27 cellular contexts compared by ENCODE assay signal in genomic region chr2:128086244-128086643, GRCh38. TPM values are rescaled to one million over a fixed set of nuclear protein-coding genes. Genes with fewer than 3 reads are reported as not detected.
A peak's percentile ranks its signal among the peaks of the same experiment; 100 is the strongest.
DNase-seq lines count a peak whose midpoint lies in the region; ATAC-seq, FAIRE-seq and TF ChIP-seq lines count a peak whose summit lies in the region.
"Had no signal": no experiment of that assay in that cellular context is flagged by ENCODE, and none has a peak within 500 bp of the region (broad histone marks: within the 10 kb centered on the region; RNA-seq: fewer than 3 reads in every experiment).

No MANE protein-coding gene starts in this region.

- no peak overlapping the region; the same call in 1 of the 2 replicates for H2AFZ ChIP-seq in K562 (ENCODE audit: low read depth, low read length)
- H2AFZ ChIP-seq in MM.1S (ENCODE audit: low read length), result no peak overlapping the region

- H3F3A ChIP-seq in MM.1S (ENCODE audit: insufficient read depth, low read length), result peaks cover 4% of the 10 kb centered on the region

- H3K36me3 ChIP-seq in K562 (ENCODE audit: control insufficient read depth, insufficient read depth, low read length), result no peaks in the 10 kb centered on the region
- H3K36me3 ChIP-seq in MM.1S (replicated peaks; ENCODE audit: insufficient read depth, low read length), result no peaks in the 10 kb centered on the region

- no TSS peak for BruUV-seq in K562 (replicated peaks; lab: Mats Ljungman, UMichigan)

- peak overlapping the region; percentile 54 for H3K4me3 Mint-ChIP-seq in CD4-positive, alpha-beta T cell
- H3K4me3 Mint-ChIP-seq: B cell, CD14-positive monocyte had no signal

- H3K27me3 Mint-ChIP-seq in CD4-positive, alpha-beta T cell, result peaks cover 5% of the 10 kb centered on the region

- TF ChIP-seq POLR2A in NB4 (IDR thresholded peaks at IDR 0.05; ENCODE audit: extremely low read depth, insufficient read length) (no peak), K562 (conservative IDR thresholded peaks at IDR 0.05) (no peak)

- H3K9ac ChIP-seq in K562 (ENCODE audit: insufficient read depth in 1 of 2, low read depth in 2 of 2, low read length in 2 of 2) (no peak overlapping the region), MM.1S (ENCODE audit: low read length) (no peak overlapping the region)

- FAIRE-seq in K562 (lab: Jason Lieb, UNC), result no peak
- FAIRE-seq: A549, D721Med, GM12892, GM18507 had no signal

- no peak for DNase-seq in CD4-positive, alpha-beta T cell
- DNase-seq in GM12864 (ENCODE audit: low read depth), result no peak
- DNase-seq in NB4 (ENCODE audit: low read depth), result peak; percentile 31
- DNase-seq in K562 (ENCODE audit: extremely low read depth in 1 of 4, low spot score in 3 of 4), result no peak
- no peak for DNase-seq in MM.1S
- DNase-seq: DMS79; GOT3; HCEC 1CT; KG1; NCI-H1048; NCI-H1417 treated with DMSO at 0.1 percent for 48 hours; NCI-H187; NCI-H2107; NCI-H510A; NK-92 treated with Interleukin-12 subunit alpha and Interleukin-12 subunit beta, amount 100 ng/mL, for 24 hours; OCI-M1; T-helper 1 cell had no signal

- H3K4me3 ChIP-seq in GM12864 (ENCODE audit: low read depth, low read length) (no peak overlapping the region), NB4 (ENCODE audit: low read depth, low read length) (no peak overlapping the region), K562 (no peak overlapping the region), MM.1S (ENCODE audit: low read length) (no peak overlapping the region)
- H3K4me3 ChIP-seq: A549, SJSA1 had no signal

- intact Hi-C loops in CD4-positive, alpha-beta T cell (cut with DNase I, micrococcal nuclease), result no loop called here
- intact Hi-C loops in K562 (cut with micrococcal nuclease), result no loop called here

- H3K9me3 Mint-ChIP-seq in CD4-positive, alpha-beta T cell, result peaks cover 3% of the 10 kb centered on the region

- H3K9me1 ChIP-seq in K562 (ENCODE audit: control insufficient read depth, insufficient read depth, low read length), result no peaks in the 10 kb centered on the region

- no peak overlapping the region for H3K27ac Mint-ChIP-seq in CD4-positive, alpha-beta T cell
- H3K27ac Mint-ChIP-seq: B cell had no signal

- no peak for TF ChIP-seq RAD21 in K562 (CRISPR knock-in tag; conservative IDR thresholded peaks at IDR 0.05 in 1 of 2, IDR thresholded peaks at IDR 0.05 in 1 of 2)

- TF ChIP-seq EP300 in K562 (IDR thresholded peaks at IDR 0.05; ENCODE audit: low read length), result no peak

- CTCF ChIA-PET in CD4-positive, alpha-beta T cell (lab: Charles Lee), result no interaction called here
- CTCF ChIA-PET in K562 (lab: Yijun Ruan, JAX; ENCODE audit: low intra/inter-chr PET ratio), result interaction anchor here (0.6 kb wide), 1 partner anchor 52 kb away, joined by 5 read pairs; no protein-coding TSS in a partner anchor

- H3K36me3 Mint-ChIP-seq in CD4-positive, alpha-beta T cell (ENCODE audit: low read depth), result peaks cover 6% of the 10 kb centered on the region
- H3K36me3 Mint-ChIP-seq: CD14-positive monocyte had no signal

- peaks cover 10% of the 10 kb centered on the region for H3K4me1 Mint-ChIP-seq in CD4-positive, alpha-beta T cell (ENCODE audit: low read depth)

- in situ Hi-C loops in K562 (cut with MboI), result no loop called here

- no peaks in the 10 kb centered on the region for H4K20me1 ChIP-seq in K562 (replicated peaks; ENCODE audit: control insufficient read depth, insufficient read depth, low read length)
- H4K20me1 ChIP-seq in MM.1S (ENCODE audit: insufficient read depth, low read length), result no peaks in the 10 kb centered on the region

- no peak overlapping the region for H3K27ac ChIP-seq in CD4-positive, alpha-beta T cell (ENCODE audit: low read depth, low read length)
- H3K27ac ChIP-seq in K562 (ENCODE audit: extremely low read depth, low read depth, low read length) (no peak overlapping the region), MM.1S (ENCODE audit: low read length) (no peak overlapping the region)
- H3K27ac ChIP-seq: A549, SJSA1 had no signal

- H3K4me2 ChIP-seq in K562 (ENCODE audit: insufficient read depth, low read length) (no peak overlapping the region), MM.1S (ENCODE audit: low read depth, low read length) (no peak overlapping the region)
- H3K4me2 ChIP-seq: A549 had no signal

- no peaks in the 10 kb centered on the region for H3K9me2 ChIP-seq in MM.1S (replicated peaks; ENCODE audit: insufficient read depth, low read length)

- WGBS in K562 (ENCODE audit: insufficient coverage, low coverage, missing lambda C conversion rate), result 50% methylated on average over 3 of the region's 3 CpGs

- H3K79me2 ChIP-seq in K562 (ENCODE audit: control insufficient read depth, insufficient read depth, low read length), result peaks cover 3% of the 10 kb centered on the region
- peaks cover under 1% of the 10 kb centered on the region for H3K79me2 ChIP-seq in MM.1S (ENCODE audit: low read length)

- H3K27me3 ChIP-seq in CD4-positive, alpha-beta T cell (ENCODE audit: control insufficient read depth, insufficient read depth, low read length), result no peaks in the 10 kb centered on the region
- H3K27me3 ChIP-seq in K562 (ENCODE audit: control insufficient read depth in 2 of 2, insufficient read depth in 2 of 2, low read length in 2 of 2) (no peaks in the 10 kb centered on the region), MM.1S (replicated peaks; ENCODE audit: insufficient read depth, low read length) (no peaks in the 10 kb centered on the region)
- H3K27me3 ChIP-seq: SJSA1 had no signal

- no peak for TF ChIP-seq CTCF in CD4-positive, alpha-beta T cell (IDR thresholded peaks at IDR 0.05)
- TF ChIP-seq CTCF in GM12864 (IDR thresholded peaks at IDR 0.05; ENCODE audit: low read depth, low read length, missing control alignments) (peak; percentile 10), NB4 (IDR thresholded peaks at IDR 0.05; ENCODE audit: low read depth, low read length) (no peak), K562 (IDR thresholded peaks at IDR 0.05 in 2 of 3, conservative IDR thresholded peaks at IDR 0.05 in 1 of 3; ENCODE audit: insufficient read depth in 2 of 3, low read depth in 1 of 3, low read length in 3 of 3) (peak in 1 of 3 experiments; percentile 19; a peak in 2 of 6 replicates), MM.1S (IDR thresholded peaks at IDR 0.05; ENCODE audit: low read length) (no peak)

- POLR2A ChIA-PET in CD4-positive, alpha-beta T cell (lab: Charles Lee), result interaction anchor here (1.7 kb wide), 1 partner anchor 58 kb away, joined by 4 read pairs; no protein-coding TSS in a partner anchor
- POLR2A ChIA-PET in K562 (lab: Yijun Ruan, JAX), result no interaction called here

- ATAC-seq in CD4-positive, alpha-beta T cell (ENCODE audit: poor library complexity), result no peak
- no peak for ATAC-seq in K562
- ATAC-seq in HG03097 (IDR thresholded peaks at IDR 0.05; ENCODE audit: low FRiP score, unreplicated experiment), result no peak
- ATAC-seq in HG03139 (IDR thresholded peaks at IDR 0.05; ENCODE audit: unreplicated experiment), result no peak
- ATAC-seq: A549, Right ventricle myocardium inferior had no signal

- no peaks in the 10 kb centered on the region for H3K9me3 ChIP-seq in CD4-positive, alpha-beta T cell (ENCODE audit: control insufficient read depth, low read length)
- peaks cover 4% of the 10 kb centered on the region; the same call in 1 of the 2 replicates for H3K9me3 ChIP-seq in K562 (replicated peaks; ENCODE audit: control insufficient read depth, insufficient read depth, low read depth, low read length)
- H3K9me3 ChIP-seq in MM.1S (replicated peaks; ENCODE audit: insufficient read depth, low read length), result no peaks in the 10 kb centered on the region

- 0 out of 5 replicates have a peak, but pooled peaks cover 0 to 6% of the 10 kb centered on the region in 2 experiments for H3K4me1 ChIP-seq in K562 (replicated peaks in 1 of 2; ENCODE audit: control insufficient read depth in 2 of 2, insufficient read depth in 2 of 2, low read length in 2 of 2)
- no peaks in the 10 kb centered on the region for H3K4me1 ChIP-seq in MM.1S (ENCODE audit: low read length)
- H3K4me1 ChIP-seq: SJSA1 had no signal

RNA-seq across cellular contexts. Expression of gene UGGT1, which starts 4.8 kb away (rescaled TPM):
- total RNA-seq in CD4-positive, alpha-beta T cell, result 10 to 100 TPM; 23.5 to 28.4 TPM
- total RNA-seq in K562 (2011; cell fraction: chromatin; rRNA removed; ENCODE audit: low replicate concordance), result 49.8 and 106 TPM in 2 replicates
- total RNA-seq in K562 (2011; cell fraction: nucleolus; rRNA removed), result 48.2 and 50.3 TPM in 2 replicates
- 70.3 and 75.2 TPM in 2 replicates for total RNA-seq in K562 (2011; cell fraction: nucleoplasm; rRNA removed)
- total RNA-seq in K562 (2014; rRNA removed) (44.5 and 51.7 TPM in 2 replicates), K562 (2014; rRNA removed; fragmentation: Illumina TruSeq; extraction: Trizol) (44.5 and 48.5 TPM in 2 replicates), K562 (2015; rRNA removed; fragmentation: Illumina TruSeq; extraction: Trizol) (51.0 and 56.4 TPM in 2 replicates), K562 (2021) (43.9 and 45.8 TPM in 2 replicates)
- polyA plus RNA-seq in K562 (2011; rRNA removed) (18.8 and 31.0 TPM in 2 replicates), K562 (2014; fragmentation: Illumina TruSeq; extraction: Trizol) (34.8 and 37.9 TPM in 2 replicates), K562 (2014; fragmentation: Nextera tagmentation; extraction: Ambion mirVana) (1 to 10 TPM; 5.1 to 7.1 TPM), K562 (2014; rRNA removed) (24.4 and 34.1 TPM in 2 replicates)
- polyA plus RNA-seq in K562 (2011; cell fraction: cytosol; rRNA removed), result 14.0 and 15.3 TPM in 2 replicates
- polyA plus RNA-seq in K562 (2011; cell fraction: nucleus; rRNA removed), result 15.2 and 18.9 TPM in 2 replicates
- polyA plus RNA-seq in K562 (2012), result 24.8 and 26.6 TPM in 2 replicates
- 68.9 and 82.7 TPM in 2 replicates for polyA minus RNA-seq in K562 (2011; rRNA and poly(A)+ RNA removed)
- 34.0 and 38.2 TPM in 2 replicates for polyA minus RNA-seq in K562 (2011; cell fraction: cytosol; rRNA and poly(A)+ RNA removed)
- polyA minus RNA-seq in K562 (2011; cell fraction: nucleus; rRNA and poly(A)+ RNA removed), result 25.0 and 35.8 TPM in 2 replicates

RNA-seq across cellular contexts. Expression of gene SAP130, which starts 58.4 kb away (rescaled TPM):
- total RNA-seq in CD4-positive, alpha-beta T cell, result 10 to 100 TPM; 19.2 to 21.0 TPM
- 35.1 and 49.0 TPM in 2 replicates for total RNA-seq in K562 (2011; cell fraction: chromatin; rRNA removed; ENCODE audit: low replicate concordance)
- 12.5 and 14.7 TPM in 2 replicates for total RNA-seq in K562 (2011; cell fraction: nucleolus; rRNA removed)
- total RNA-seq in K562 (2011; cell fraction: nucleoplasm; rRNA removed), result 14.4 and 18.8 TPM in 2 replicates
- total RNA-seq in K562 (2014; rRNA removed) (4.5 and 6.9 TPM in 2 replicates), K562 (2014; rRNA removed; fragmentation: Illumina TruSeq; extraction: Trizol) (8.2 TPM in 2 replicates), K562 (2015; rRNA removed; fragmentation: Illumina TruSeq; extraction: Trizol) (7.4 and 8.9 TPM in 2 replicates), K562 (2021) (29.5 and 33.4 TPM in 2 replicates)
- polyA plus RNA-seq in K562 (2011; rRNA removed) (6.0 and 20.8 TPM in 2 replicates), K562 (2014; fragmentation: Illumina TruSeq; extraction: Trizol) (28.0 and 32.9 TPM in 2 replicates), K562 (2014; fragmentation: Nextera tagmentation; extraction: Ambion mirVana) (1 to 10 TPM; 5.8 to 7.3 TPM), K562 (2014; rRNA removed) (7.9 and 8.0 TPM in 2 replicates)
- 8.9 and 9.8 TPM in 2 replicates for polyA plus RNA-seq in K562 (2011; cell fraction: cytosol; rRNA removed)
- polyA plus RNA-seq in K562 (2011; cell fraction: nucleus; rRNA removed), result 19.3 and 28.1 TPM in 2 replicates
- 19.5 and 21.2 TPM in 2 replicates for polyA plus RNA-seq in K562 (2012)
- 12.7 and 14.3 TPM in 2 replicates for polyA minus RNA-seq in K562 (2011; rRNA and poly(A)+ RNA removed)
- 15.6 and 17.4 TPM in 2 replicates for polyA minus RNA-seq in K562 (2011; cell fraction: cytosol; rRNA and poly(A)+ RNA removed)
- polyA minus RNA-seq in K562 (2011; cell fraction: nucleus; rRNA and poly(A)+ RNA removed), result 11.0 and 11.1 TPM in 2 replicates
